ENCODE assay signal across 25 cellular contexts in genomic region chr9:83588256-83588655, GRCh38.
"Had no signal": no experiment of that assay in that cellular context is flagged by ENCODE, and none has a peak within 500 bp of the region (broad histone marks: within the 10 kb centered on the region; RNA-seq: fewer than 3 reads in every experiment).

No MANE protein-coding gene starts in this region.

- H3K4me3 Mint-ChIP-seq: central memory CD8-positive, alpha-beta T cell; effector memory CD8-positive, alpha-beta T cell; natural killer cell; type B pancreatic cell had no signal

- H3K9me3 Mint-ChIP-seq: activated T-helper 2 cell treated with anti-CD3 and anti-CD28 coated beads, Interferon-gamma antibody, Interleukin-2, Interleukin-4, amounts not matched to agents 10 μg/mL and 5 μg/mL and 100 μg/mL, durations not matched to agents 14 hours and 24 hours and 36 hours; central memory CD8-positive, alpha-beta T cell; effector memory CD8-positive, alpha-beta T cell; natural killer cell; type B pancreatic cell had no signal

- DNase-seq: activated CD4-positive, alpha-beta T cell treated with anti-CD3 and anti-CD28 coated beads for 1 hour; activated CD4-positive, alpha-beta T cell treated with anti-CD3 and anti-CD28 coated beads, Interleukin-2, amount 50 U/mL, for 4 hours; activated naive CD4-positive, alpha-beta T cell treated with anti-CD3 and anti-CD28 coated beads, Interleukin-2, amount 50 U/mL, for 16 hours; adrenal gland; effector memory CD8-positive, alpha-beta T cell; gastrocnemius medialis; hippocampal formation; left ventricle myocardium inferior; midbrain; natural killer cell; ovary; SJCRH30; spleen; stimulated activated CD4-positive, alpha-beta T cell treated with anti-CD3 and anti-CD28 coated beads, Interleukin-4, amount 100 ng/mL, for 1 hour; T-helper 9 cell; testis had no signal

- H3K27ac Mint-ChIP-seq: activated T-helper 2 cell treated with anti-CD3 and anti-CD28 coated beads, Interferon-gamma antibody, Interleukin-2, Interleukin-4, amounts not matched to agents 10 μg/mL and 5 μg/mL and 100 μg/mL, durations not matched to agents 14 hours and 24 hours and 36 hours; effector memory CD8-positive, alpha-beta T cell; natural killer cell; type B pancreatic cell had no signal

- H3K27me3 Mint-ChIP-seq: central memory CD8-positive, alpha-beta T cell; effector memory CD8-positive, alpha-beta T cell; type B pancreatic cell had no signal

- H3K4me1 ChIP-seq: adrenal gland, breast epithelium, gastrocnemius medialis, left ventricle myocardium inferior, prostate gland, right atrium auricular region, SJCRH30, spleen, testis had no signal

- H3K36me3 ChIP-seq: adrenal gland, breast epithelium, ovary, prostate gland, right atrium auricular region, SJCRH30 had no signal

- H3K9me3 ChIP-seq: adrenal gland, breast epithelium, gastrocnemius medialis, left ventricle myocardium inferior, ovary, prostate gland, right atrium auricular region, SJCRH30, spleen, testis had no signal

- H3K4me3 ChIP-seq: adrenal gland, breast epithelium, gastrocnemius medialis, left ventricle myocardium inferior, ovary, prostate gland, right atrium auricular region, SJCRH30, spleen, testis had no signal

- H3K36me3 Mint-ChIP-seq: natural killer cell, type B pancreatic cell had no signal

- H3K27ac ChIP-seq: adrenal gland, breast epithelium, gastrocnemius medialis, left ventricle myocardium inferior, ovary, prostate gland, right atrium auricular region, SJCRH30, spleen, testis had no signal

- H3K4me1 Mint-ChIP-seq: central memory CD8-positive, alpha-beta T cell; natural killer cell had no signal

- FAIRE-seq: colon, endothelial cell of umbilical vein had no signal

- ATAC-seq: effector memory CD8-positive, alpha-beta T cell; esophagus mucosa; gastrocnemius medialis; natural killer cell had no signal

- H3K27me3 ChIP-seq: adrenal gland, breast epithelium, gastrocnemius medialis, ovary, right atrium auricular region, SJCRH30, spleen, testis had no signal
